8 cellular contexts compared by ENCODE assay signal in the genomic region with DNA sequence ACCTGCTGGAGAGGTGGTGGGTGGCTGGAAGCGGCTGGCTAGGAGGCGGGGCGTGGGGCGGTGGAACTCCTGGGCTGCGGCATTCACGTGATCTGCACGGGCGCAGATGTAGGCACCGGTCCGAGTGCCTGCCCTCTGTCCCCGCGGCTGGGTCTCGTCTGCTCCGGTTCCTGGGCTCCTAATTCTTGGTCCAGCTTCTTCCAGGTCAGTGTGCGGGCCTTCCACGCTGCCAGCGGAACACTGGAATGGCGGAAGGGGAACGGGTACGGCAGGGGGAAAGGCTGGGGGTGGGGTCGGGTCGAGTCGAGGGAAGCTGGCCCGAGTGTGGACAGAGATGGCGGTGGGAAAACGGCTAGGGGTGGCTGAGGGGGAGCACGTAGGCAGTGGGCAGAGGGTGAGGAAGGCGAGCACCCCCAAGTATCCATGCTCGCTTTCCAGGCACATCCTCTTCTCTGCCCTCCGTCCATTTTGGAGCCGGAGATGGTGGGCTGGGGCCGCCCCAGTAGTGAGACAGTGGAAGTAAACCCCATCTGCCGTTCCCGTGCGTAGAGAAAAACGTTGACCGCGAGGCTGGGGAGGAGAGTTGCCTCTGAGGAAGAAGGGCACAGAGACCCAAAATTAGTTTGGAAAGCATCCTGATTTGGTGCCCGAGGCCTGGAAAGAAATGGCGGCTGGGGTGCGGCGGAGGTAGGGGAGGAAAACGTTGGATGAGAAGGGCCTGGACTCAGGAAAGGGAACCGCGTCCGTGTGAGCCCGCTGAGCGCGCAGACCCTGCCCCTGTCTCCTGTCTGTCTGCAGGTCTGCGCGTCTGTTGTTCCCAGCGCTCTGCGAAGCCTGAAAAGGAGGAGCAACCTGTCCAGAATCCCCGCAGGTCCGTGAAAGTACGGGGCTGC. TPM values are rescaled to one million over a fixed set of nuclear protein-coding genes. Genes with fewer than 3 reads are reported as not detected.
A peak's percentile ranks its signal among the peaks of the same experiment; 100 is the strongest.
DNase-seq lines count a peak whose midpoint lies in the region; ATAC-seq and TF ChIP-seq lines count a peak whose summit lies in the region.

TCEAL4 (plus strand) TSS at position 95 of the 893 bp plus-strand sequence. CDS start 1,161 bp downstream, outside the sequence.

- peak within 1 kb of the TSS; percentile 71 for H3K27ac ChIP-seq in RWPE1
- peak within 1 kb of the TSS; percentile 71 for H3K27ac ChIP-seq in psoas muscle

- H3K9me3 ChIP-seq in psoas muscle = no peaks in the 10 kb centered on the region

- intact Hi-C loops in psoas muscle (cut with DNase I) = no loop called here

- ATAC-seq in GM19438 (IDR thresholded peaks at IDR 0.05; ENCODE audit: low read depth, unreplicated experiment) = peak; percentile 65
- peak; percentile 81 for ATAC-seq in HG03565 (IDR thresholded peaks at IDR 0.05; ENCODE audit: unreplicated experiment)
- ATAC-seq in psoas muscle = peak; percentile 86 to 96 (median 91)
- ATAC-seq in HG03439 (IDR thresholded peaks at IDR 0.05; ENCODE audit: unreplicated experiment) = no peak

- in situ Hi-C loops in astrocyte of the cerebellum (cut with HindIII; ENCODE audit: low sequenced_read_pairs) = no loop called here

- TF ChIP-seq CTCF in RWPE1 (conservative IDR thresholded peaks at IDR 0.05; ENCODE audit: low read depth) (no peak), astrocyte of the cerebellum (IDR thresholded peaks at IDR 0.05; ENCODE audit: low read depth, low read length, missing control alignments) (no peak), psoas muscle (IDR thresholded peaks at IDR 0.05) (no peak)

- POLR2A ChIA-PET in RWPE1 (lab: Yijun Ruan, JAX; ENCODE audit: low non-redundant PET) = no interaction called here

- CTCF ChIA-PET in RWPE1 (lab: Yijun Ruan, JAX) = interaction anchor here (0.6 kb wide), 1 partner anchor 259 kb away, joined by 3 read pairs; no protein-coding TSS in a partner anchor

- DNase-seq in COLO668 (lab: John Stamatoyannopoulos, UW; ENCODE audit: unreplicated experiment) = peak; percentile 59
- DNase-seq in RWPE1 (ENCODE audit: low spot score) = peak; percentile 30
- DNase-seq in astrocyte of the cerebellum (ENCODE audit: low read depth) = no peak
- DNase-seq in hippocampal formation (lab: John Stamatoyannopoulos, UW) = peak; percentile 28 to 34
- DNase-seq in psoas muscle = peak; percentile 46 to 75

- 0 to 23% (median 0%) methylated on average over 25 to 56 of the region's 56 CpGs for WGBS in psoas muscle, 3 donors

- peak within 1 kb of the TSS; percentile 70 for H3K4me3 ChIP-seq in astrocyte of the cerebellum (ENCODE audit: low read depth, low read length)
- peak within 1 kb of the TSS; percentile 75 for H3K4me3 ChIP-seq in psoas muscle

- no peaks in the 10 kb centered on the region for H3K4me1 ChIP-seq in psoas muscle

- peaks cover 0 to 11% of the 10 kb centered on the region in 2 donors for H3K36me3 ChIP-seq in psoas muscle (ENCODE audit: insufficient read depth in 1 of 2, low read depth in 1 of 2)

- H3K27me3 ChIP-seq in psoas muscle (ENCODE audit: insufficient read depth in 3 of 3, low read length in 2 of 3) = peaks cover 0 to 6% (median 0%) of the 10 kb centered on the region in 3 donors

RNA-seq across cellular contexts. Expression of gene TCEAL4, which starts in this region (rescaled TPM):
- 10 to 100 TPM; 32.1 to 50.0 (median 36.3) TPM for total RNA-seq in psoas muscle
- polyA plus RNA-seq in psoas muscle = 10 to 100 TPM; 28.6 to 66.6 (median 54.9) TPM
